In the genomic region with DNA sequence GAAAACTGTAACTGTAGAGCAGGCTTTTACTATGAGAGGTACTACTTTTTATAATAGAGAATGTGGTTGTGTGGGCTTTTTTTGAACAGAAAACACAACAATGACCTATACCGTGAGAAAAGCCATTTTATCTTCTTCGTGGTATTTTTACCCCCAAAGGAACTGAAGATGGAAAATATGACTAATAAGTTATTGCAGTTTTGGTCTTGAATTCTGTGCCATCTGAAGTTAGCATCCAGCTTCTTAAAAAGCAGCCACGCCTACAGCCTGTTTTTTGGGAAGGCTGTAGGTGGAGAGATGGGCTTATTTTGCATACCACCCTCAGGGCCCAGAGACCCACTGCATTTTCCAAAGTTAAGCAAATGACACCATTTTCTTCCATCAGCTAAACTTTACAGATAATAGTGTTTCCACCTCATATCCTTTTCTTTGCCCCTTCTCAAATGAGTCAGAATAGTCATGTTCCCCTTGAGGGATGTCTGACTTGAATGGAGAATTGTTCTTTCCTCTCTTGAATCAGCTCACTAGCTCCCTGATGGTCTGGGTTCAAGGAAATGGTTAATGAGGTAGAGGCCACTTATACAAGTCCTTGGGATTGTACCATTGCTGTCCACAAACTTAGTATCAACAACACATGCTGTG, we compare ENCODE assay signal across 12 cellular contexts. TPM values are rescaled to one million over a fixed set of nuclear protein-coding genes. Genes with fewer than 3 reads are reported as not detected.
A peak's percentile ranks its signal among the peaks of the same experiment; 100 is the strongest.
DNase-seq lines count a peak whose midpoint lies in the region; ATAC-seq lines count a peak whose summit lies in the region.
"Had no signal": no experiment of that assay in that cellular context is flagged by ENCODE, and none has a peak within 500 bp of the region (broad histone marks: within the 10 kb centered on the region; RNA-seq: fewer than 3 reads in every experiment).

No MANE protein-coding gene starts in this region.

- peaks cover 12% of the 10 kb centered on the region for H3K4me1 Mint-ChIP-seq in activated naive CD4-positive, alpha-beta T cell treated with anti-CD3 and anti-CD28 coated beads, Interleukin-2, amount 50 U/mL, for 24 hours
- H3K4me1 Mint-ChIP-seq in stimulated activated naive CD8-positive, alpha-beta T cell treated with anti-CD3 and anti-CD28 coated beads, Interleukin-15, amount 100 ng/mL, for 72 hours: peaks cover 28% of the 10 kb centered on the region
- H3K4me1 Mint-ChIP-seq in immature natural killer cell: no peaks in the 10 kb centered on the region

- DNase-seq in activated naive CD4-positive, alpha-beta T cell (lab: John Stamatoyannopoulos, UW): no peak
- peak; percentile 16 to 28 for DNase-seq in stimulated activated naive CD8-positive, alpha-beta T cell treated with anti-CD3 and anti-CD28 coated beads, Interleukin-15, amount 100 ng/mL, for 72 hours
- DNase-seq in posterior cingulate gyrus (no peak), NCI-H524 treated with DMSO at 0.1 percent for 48 hours (lab: John Stamatoyannopoulos, UW) (no peak), immature natural killer cell (no peak)
- DNase-seq: GDM1, left ventricle myocardium superior, pancreas, upper lobe of right lung had no signal

- H3K9me3 Mint-ChIP-seq in activated naive CD4-positive, alpha-beta T cell treated with anti-CD3 and anti-CD28 coated beads, Interleukin-2, amount 50 U/mL, for 24 hours: no peaks in the 10 kb centered on the region
- H3K9me3 Mint-ChIP-seq in stimulated activated naive CD8-positive, alpha-beta T cell treated with anti-CD3 and anti-CD28 coated beads, Interleukin-15, amount 100 ng/mL, for 72 hours: no peaks in the 10 kb centered on the region
- no peaks in the 10 kb centered on the region for H3K9me3 Mint-ChIP-seq in immature natural killer cell

- peak; percentile 63 for ATAC-seq in GM21737 (IDR thresholded peaks at IDR 0.05; ENCODE audit: unreplicated experiment)
- peak; percentile 78 for ATAC-seq in HG03280 (IDR thresholded peaks at IDR 0.05; ENCODE audit: unreplicated experiment)
- ATAC-seq in stimulated activated naive CD8-positive, alpha-beta T cell treated with anti-CD3 and anti-CD28 coated beads, Interleukin-15, amount 100 ng/mL, for 72 hours: peak; percentile 85
- ATAC-seq: left ventricle myocardium superior, pancreas, upper lobe of right lung had no signal

- intact Hi-C loops in posterior cingulate gyrus (cut with DNase I): no loop called here

- H3K27me3 Mint-ChIP-seq in activated naive CD4-positive, alpha-beta T cell treated with anti-CD3 and anti-CD28 coated beads, Interleukin-2, amount 50 U/mL, for 24 hours: peaks cover 1% of the 10 kb centered on the region
- peaks cover 16% of the 10 kb centered on the region for H3K27me3 Mint-ChIP-seq in stimulated activated naive CD8-positive, alpha-beta T cell treated with anti-CD3 and anti-CD28 coated beads, Interleukin-15, amount 100 ng/mL, for 72 hours
- peaks cover 0 to 2% (median 0%) of the 10 kb centered on the region in 3 donors for H3K27me3 Mint-ChIP-seq in immature natural killer cell (ENCODE audit: low read depth in 3 of 3)

- H3K36me3 Mint-ChIP-seq in activated naive CD4-positive, alpha-beta T cell treated with anti-CD3 and anti-CD28 coated beads, Interleukin-2, amount 50 U/mL, for 24 hours: peaks cover 2% of the 10 kb centered on the region
- H3K36me3 Mint-ChIP-seq in immature natural killer cell: peaks cover 0 to 4% (median 0%) of the 10 kb centered on the region in 3 donors

- H3K4me3 Mint-ChIP-seq in activated naive CD4-positive, alpha-beta T cell treated with anti-CD3 and anti-CD28 coated beads, Interleukin-2, amount 50 U/mL, for 24 hours: no peak overlapping the region
- peak overlapping the region; percentile 41 to 49 for H3K4me3 Mint-ChIP-seq in stimulated activated naive CD8-positive, alpha-beta T cell treated with anti-CD3 and anti-CD28 coated beads, Interleukin-15, amount 100 ng/mL, for 72 hours
- no peak overlapping the region for H3K4me3 Mint-ChIP-seq in immature natural killer cell

- H3K27ac Mint-ChIP-seq in activated naive CD4-positive, alpha-beta T cell treated with anti-CD3 and anti-CD28 coated beads, Interleukin-2, amount 50 U/mL, for 24 hours: peak overlapping the region; percentile 15
- peak overlapping the region; percentile 62 to 92 for H3K27ac Mint-ChIP-seq in stimulated activated naive CD8-positive, alpha-beta T cell treated with anti-CD3 and anti-CD28 coated beads, Interleukin-15, amount 100 ng/mL, for 72 hours
- no peak overlapping the region for H3K27ac Mint-ChIP-seq in immature natural killer cell

RNA-seq across cellular contexts. Expression of a gene that starts 53.0 kb away (rescaled TPM):
- 1 to 10 TPM; 1.3 to 5.8 (median 1.7) TPM for polyA plus RNA-seq in immature natural killer cell

Comparison
In these comparisons a context has a peak if more than half of its experiments do, and no peak if none do; other contexts are left out.
1. H3K27ac Mint-ChIP-seq: peak in activated naive CD4-positive, alpha-beta T cell treated with anti-CD3 and anti-CD28 coated beads, Interleukin-2, amount 50 U/mL, for 24 hours (single experiment) and stimulated activated naive CD8-positive, alpha-beta T cell treated with anti-CD3 and anti-CD28 coated beads, Interleukin-15, amount 100 ng/mL, for 72 hours (2 of 2); none in immature natural killer cell (0 of 6).
2. H3K4me3 Mint-ChIP-seq: peak in stimulated activated naive CD8-positive, alpha-beta T cell treated with anti-CD3 and anti-CD28 coated beads, Interleukin-15, amount 100 ng/mL, for 72 hours (2 of 2); none in activated naive CD4-positive, alpha-beta T cell treated with anti-CD3 and anti-CD28 coated beads, Interleukin-2, amount 50 U/mL, for 24 hours (single experiment) and immature natural killer cell (0 of 5).
3. DNase-seq: peak in stimulated activated naive CD8-positive, alpha-beta T cell treated with anti-CD3 and anti-CD28 coated beads, Interleukin-15, amount 100 ng/mL, for 72 hours (2 of 2); none in activated naive CD4-positive, alpha-beta T cell (0 of 4), posterior cingulate gyrus (0 of 10), NCI-H524 treated with DMSO at 0.1 percent for 48 hours (single experiment) and immature natural killer cell (0 of 3).
4. Peak in every context shown above with its lines, with median percentiles within 50 percentile points of each other: ATAC-seq.